Comparison of ENCODE assay signal across 22 cellular contexts in the genomic region with DNA sequence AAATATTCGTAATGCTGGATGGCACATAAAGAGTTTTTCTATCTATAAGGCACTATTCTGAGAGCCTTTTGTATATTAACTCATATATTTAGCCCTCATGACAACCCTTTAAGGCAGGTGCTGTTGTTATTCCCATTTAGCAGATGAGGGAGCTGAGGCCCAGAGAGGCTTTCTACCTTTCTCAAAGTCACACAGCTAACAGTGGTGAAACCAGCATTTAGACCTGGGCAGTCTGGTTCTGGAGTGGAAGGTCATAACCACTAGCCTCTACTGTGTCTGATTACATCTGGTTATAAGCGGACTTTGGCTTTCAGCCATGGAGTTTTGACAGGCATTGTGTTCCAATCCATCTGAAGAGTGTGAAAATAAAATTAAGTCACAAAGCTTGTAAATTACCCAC. TPM values are rescaled to one million over a fixed set of nuclear protein-coding genes. Genes with fewer than 3 reads are reported as not detected.
A peak's percentile ranks its signal among the peaks of the same experiment; 100 is the strongest.
DNase-seq lines count a peak whose midpoint lies in the region; ATAC-seq lines count a peak whose summit lies in the region.
"Had no signal": no experiment of that assay in that cellular context is flagged by ENCODE, and none has a peak within 500 bp of the region (broad histone marks: within the 10 kb centered on the region; RNA-seq: fewer than 3 reads in every experiment).

No MANE protein-coding gene starts in this region.

- peaks cover 8% of the 10 kb centered on the region for H3K36me3 Mint-ChIP-seq in activated CD4-positive, alpha-beta T cell treated with anti-CD3 and anti-CD28 coated beads, Interleukin-2, amount 10 ng/mL, durations not matched to agents 7 days and 5 days (ENCODE audit: low read depth)
- H3K36me3 Mint-ChIP-seq in activated naive CD4-positive, alpha-beta T cell treated with anti-CD3 and anti-CD28 coated beads, Interleukin-2, amount 50 U/mL, for 72 hours = peaks cover 48 to 74% of the 10 kb centered on the region in 2 donors
- H3K36me3 Mint-ChIP-seq in activated T-helper 1 cell treated with anti-CD3 and anti-CD28 coated beads, Interleukin-12 subunit alpha, Interleukin-12 subunit beta, Interleukin-2, Interleukin-4 antibody, amounts not matched to agents 30 ng/mL and 10 ng/mL and 1 ng/mL, durations not matched to agents 14 hours and 24 hours and 36 hours (ENCODE audit: low read depth) = peaks cover 87% of the 10 kb centered on the region
- H3K36me3 Mint-ChIP-seq in stimulated activated effector memory CD8-positive, alpha-beta T cell treated with anti-CD3 and anti-CD28 coated beads, Interleukin-12 subunit alpha, Interleukin-12 subunit beta, amount 100 ng/mL, for 72 hours = peaks cover 100% of the 10 kb centered on the region

- H3K4me3 Mint-ChIP-seq in activated CD4-positive, alpha-beta T cell treated with anti-CD3 and anti-CD28 coated beads, Interleukin-2, amount 10 ng/mL, durations not matched to agents 7 days and 5 days = no peak overlapping the region
- peak overlapping the region; percentile 75 for H3K4me3 Mint-ChIP-seq in activated T-helper 1 cell treated with anti-CD3 and anti-CD28 coated beads, Interleukin-12 subunit alpha, Interleukin-12 subunit beta, Interleukin-2, Interleukin-4 antibody, amounts not matched to agents 30 ng/mL and 10 ng/mL and 1 ng/mL, durations not matched to agents 14 hours and 24 hours and 36 hours
- H3K4me3 Mint-ChIP-seq in stimulated activated effector memory CD8-positive, alpha-beta T cell treated with anti-CD3 and anti-CD28 coated beads, Interleukin-12 subunit alpha, Interleukin-12 subunit beta, amount 100 ng/mL, for 72 hours = peak overlapping the region; percentile 61

- intact Hi-C loops in activated T-helper 1 cell treated with anti-CD3 and anti-CD28 coated beads, Interleukin-12 subunit alpha, Interleukin-12 subunit beta, Interleukin-2, Interleukin-4 antibody, amounts not matched to agents 30 ng/mL and 10 ng/mL and 1 ng/mL, durations not matched to agents 14 hours and 24 hours and 36 hours (cut with micrococcal nuclease) = loop anchor here (1.0 to 5.0 kb wide), 8 partner anchors 7 to 304 kb away; partner anchors contain the start of genes TMEM106C and VDR

- H3K9me3 Mint-ChIP-seq in activated CD4-positive, alpha-beta T cell treated with anti-CD3 and anti-CD28 coated beads, Interleukin-2, amount 10 ng/mL, durations not matched to agents 7 days and 5 days = no peaks in the 10 kb centered on the region
- no peaks in the 10 kb centered on the region for H3K9me3 Mint-ChIP-seq in activated naive CD4-positive, alpha-beta T cell treated with anti-CD3 and anti-CD28 coated beads, Interleukin-2, amount 50 U/mL, for 72 hours
- H3K9me3 Mint-ChIP-seq in activated T-helper 1 cell treated with anti-CD3 and anti-CD28 coated beads, Interleukin-12 subunit alpha, Interleukin-12 subunit beta, Interleukin-2, Interleukin-4 antibody, amounts not matched to agents 30 ng/mL and 10 ng/mL and 1 ng/mL, durations not matched to agents 14 hours and 24 hours and 36 hours = no peaks in the 10 kb centered on the region
- H3K9me3 Mint-ChIP-seq in stimulated activated effector memory CD8-positive, alpha-beta T cell treated with anti-CD3 and anti-CD28 coated beads, Interleukin-12 subunit alpha, Interleukin-12 subunit beta, amount 100 ng/mL, for 72 hours = no peaks in the 10 kb centered on the region

- ATAC-seq in activated naive CD4-positive, alpha-beta T cell treated with anti-CD3 and anti-CD28 coated beads, Interleukin-2, amount 50 U/mL, for 72 hours = peak in 1 of 2 donors; percentile 39
- ATAC-seq in stimulated activated effector memory CD8-positive, alpha-beta T cell treated with anti-CD3 and anti-CD28 coated beads, Interleukin-12 subunit alpha, Interleukin-12 subunit beta, amount 100 ng/mL, for 72 hours = no peak
- ATAC-seq in GM19035 (IDR thresholded peaks at IDR 0.05; ENCODE audit: unreplicated experiment) = no peak

- peaks cover 29% of the 10 kb centered on the region for H3K4me1 Mint-ChIP-seq in activated CD4-positive, alpha-beta T cell treated with anti-CD3 and anti-CD28 coated beads, Interleukin-2, amount 10 ng/mL, durations not matched to agents 7 days and 5 days
- H3K4me1 Mint-ChIP-seq in activated T-helper 1 cell treated with anti-CD3 and anti-CD28 coated beads, Interleukin-12 subunit alpha, Interleukin-12 subunit beta, Interleukin-2, Interleukin-4 antibody, amounts not matched to agents 30 ng/mL and 10 ng/mL and 1 ng/mL, durations not matched to agents 14 hours and 24 hours and 36 hours (ENCODE audit: low read depth) = peaks cover 72% of the 10 kb centered on the region
- H3K4me1 Mint-ChIP-seq in stimulated activated effector memory CD8-positive, alpha-beta T cell treated with anti-CD3 and anti-CD28 coated beads, Interleukin-12 subunit alpha, Interleukin-12 subunit beta, amount 100 ng/mL, for 72 hours = peaks cover 70% of the 10 kb centered on the region

- CTCF ChIA-PET in activated CD4-positive, alpha-beta T cell treated with anti-CD3 and anti-CD28 coated beads, Interleukin-2, amount 10 ng/mL, durations not matched to agents 7 days and 5 days (lab: Charles Lee) = interaction anchor here (1.1 to 1.6 kb wide), 6 partner anchors 9 to 328 kb away, joined by 3 to 7 read pairs (median 4); no protein-coding TSS in a partner anchor

- no peak for DNase-seq in activated CD4-positive, alpha-beta T cell treated with anti-CD3 and anti-CD28 coated beads, Interleukin-2, amount 10 ng/mL, durations not matched to agents 7 days and 5 days
- no peak for DNase-seq in activated CD4-positive, alpha-beta T cell treated with anti-CD3 and anti-CD28 coated beads, Interleukin-2, amount 50 U/mL, for 48 hours
- DNase-seq in activated naive CD4-positive, alpha-beta T cell treated with anti-CD3 and anti-CD28 coated beads, Interleukin-2, amount 50 U/mL, for 72 hours (ENCODE audit: low spot score in 2 of 2) = peak in 1 of 2 donors; percentile 53
- no peak for DNase-seq in activated naive CD4-positive, alpha-beta T cell treated with Interleukin-2 at 50 U/mL for 16 hours
- DNase-seq in activated T-helper 1 cell treated with anti-CD3 and anti-CD28 coated beads, Interleukin-12 subunit alpha, Interleukin-12 subunit beta, Interleukin-2, Interleukin-4 antibody, amounts not matched to agents 30 ng/mL and 10 ng/mL and 1 ng/mL, durations not matched to agents 14 hours and 24 hours and 36 hours (ENCODE audit: low spot score) = no peak
- no peak for DNase-seq in stimulated activated effector memory CD8-positive, alpha-beta T cell treated with anti-CD3 and anti-CD28 coated beads, Interleukin-12 subunit alpha, Interleukin-12 subunit beta, amount 100 ng/mL, for 72 hours (ENCODE audit: low spot score in 2 of 2)
- no peak for DNase-seq in NCI-H774 (lab: John Stamatoyannopoulos, UW)
- DNase-seq: AML-193; Caco-2; DMS153; GM23248; HCEC 1CT; IMR-90; Kasumi-1; NCI-H1105 treated with DMSO at 0.1 percent for 48 hours; NCI-H187; NCI-H2171; NCI-H446; NCI-H69; NK-92 treated with Interleukin-12 subunit alpha and Interleukin-12 subunit beta, amount 100 ng/mL, for 24 hours; OCI-M1 had no signal

- POLR2A ChIA-PET in activated CD4-positive, alpha-beta T cell treated with anti-CD3 and anti-CD28 coated beads, Interleukin-2, amount 10 ng/mL, durations not matched to agents 7 days and 5 days (lab: Charles Lee) = no interaction called here

- H3K27me3 Mint-ChIP-seq in activated CD4-positive, alpha-beta T cell treated with anti-CD3 and anti-CD28 coated beads, Interleukin-2, amount 10 ng/mL, durations not matched to agents 7 days and 5 days = no peaks in the 10 kb centered on the region
- no peaks in the 10 kb centered on the region for H3K27me3 Mint-ChIP-seq in activated T-helper 1 cell treated with anti-CD3 and anti-CD28 coated beads, Interleukin-12 subunit alpha, Interleukin-12 subunit beta, Interleukin-2, Interleukin-4 antibody, amounts not matched to agents 30 ng/mL and 10 ng/mL and 1 ng/mL, durations not matched to agents 14 hours and 24 hours and 36 hours (ENCODE audit: insufficient read depth)

- H3K27ac Mint-ChIP-seq in activated CD4-positive, alpha-beta T cell treated with anti-CD3 and anti-CD28 coated beads, Interleukin-2, amount 10 ng/mL, durations not matched to agents 7 days and 5 days = peak overlapping the region; percentile 52
- H3K27ac Mint-ChIP-seq in activated naive CD4-positive, alpha-beta T cell treated with anti-CD3 and anti-CD28 coated beads, Interleukin-2, amount 50 U/mL, for 72 hours = peak overlapping the region; percentile 98 to 99
- H3K27ac Mint-ChIP-seq in activated T-helper 1 cell treated with anti-CD3 and anti-CD28 coated beads, Interleukin-12 subunit alpha, Interleukin-12 subunit beta, Interleukin-2, Interleukin-4 antibody, amounts not matched to agents 30 ng/mL and 10 ng/mL and 1 ng/mL, durations not matched to agents 14 hours and 24 hours and 36 hours = peak overlapping the region; percentile 98
- peak overlapping the region; percentile 96 for H3K27ac Mint-ChIP-seq in stimulated activated effector memory CD8-positive, alpha-beta T cell treated with anti-CD3 and anti-CD28 coated beads, Interleukin-12 subunit alpha, Interleukin-12 subunit beta, amount 100 ng/mL, for 72 hours

RNA-seq across cellular contexts. Expression of gene HDAC7, which starts 41.2 kb away (rescaled TPM):
- total RNA-seq in activated CD4-positive, alpha-beta T cell treated with anti-CD3 and anti-CD28 coated beads, Interleukin-2, amount 10 ng/mL, durations not matched to agents 7 days and 5 days = 100 to 1,000 TPM; 218 to 232 TPM
- total RNA-seq in activated naive CD4-positive, alpha-beta T cell treated with anti-CD3 and anti-CD28 coated beads, Interleukin-2, amount 50 U/mL, for 72 hours = 100 to 1,000 TPM; 285 to 334 TPM
- total RNA-seq in activated T-helper 1 cell treated with anti-CD3 and anti-CD28 coated beads, Interleukin-12 subunit alpha, Interleukin-12 subunit beta, Interleukin-2, Interleukin-4 antibody, amounts not matched to agents 30 ng/mL and 10 ng/mL and 1 ng/mL, durations not matched to agents 14 hours and 24 hours and 36 hours = 453 and 466 TPM in 2 replicates

RNA-seq across cellular contexts. Expression of gene VDR, which starts 43.9 kb away (rescaled TPM):
- total RNA-seq in activated CD4-positive, alpha-beta T cell treated with anti-CD3 and anti-CD28 coated beads, Interleukin-2, amount 10 ng/mL, durations not matched to agents 7 days and 5 days = 10 to 100 TPM; 16.4 to 17.3 TPM
- total RNA-seq in activated naive CD4-positive, alpha-beta T cell treated with anti-CD3 and anti-CD28 coated beads, Interleukin-2, amount 50 U/mL, for 72 hours = 100 to 1,000 TPM in 1 of 2 donors, 10 to 100 TPM in 1; 92.4 to 133 TPM
- 305 and 318 TPM in 2 replicates for total RNA-seq in activated T-helper 1 cell treated with anti-CD3 and anti-CD28 coated beads, Interleukin-12 subunit alpha, Interleukin-12 subunit beta, Interleukin-2, Interleukin-4 antibody, amounts not matched to agents 30 ng/mL and 10 ng/mL and 1 ng/mL, durations not matched to agents 14 hours and 24 hours and 36 hours

Comparison
In these comparisons a context has a peak if more than half of its experiments do, and no peak if none do; other contexts are left out.
1. RNA of gene VDR, which starts 43.9 kb away (total RNA-seq): 305 to 318 TPM in activated T-helper 1 cell treated with anti-CD3 and anti-CD28 coated beads, Interleukin-12 subunit alpha, Interleukin-12 subunit beta, Interleukin-2, Interleukin-4 antibody, amounts not matched to agents 30 ng/mL and 10 ng/mL and 1 ng/mL, durations not matched to agents 14 hours and 24 hours and 36 hours and 92.4 to 133 TPM in activated naive CD4-positive, alpha-beta T cell treated with anti-CD3 and anti-CD28 coated beads, Interleukin-2, amount 50 U/mL, for 72 hours; 16.4 to 17.3 TPM in activated CD4-positive, alpha-beta T cell treated with anti-CD3 and anti-CD28 coated beads, Interleukin-2, amount 10 ng/mL, durations not matched to agents 7 days and 5 days; every median in the first group is over 4 times any median in the second.
2. Peak in every context shown above with its lines, with median percentiles within 50 percentile points of each other: H3K27ac Mint-ChIP-seq.